Comparison of ENCODE assay signal across 25 cellular contexts in genomic region chr11:107505667-107506066, GRCh38.
"Had no signal": no experiment of that assay in that cellular context is flagged by ENCODE, and none has a peak within 500 bp of the region (broad histone marks: within the 10 kb centered on the region; RNA-seq: fewer than 3 reads in every experiment).

No MANE protein-coding gene starts in this region.

- ATAC-seq: gastrocnemius medialis, T-cell, upper lobe of right lung had no signal

- H3K27me3 Mint-ChIP-seq: activated naive CD8-positive, alpha-beta T cell treated with anti-CD3 and anti-CD28 coated beads, Interleukin-2, amount 10 ng/mL, durations not matched to agents 7 days and 5 days; naive B cell; progenitor cell of endocrine pancreas; T-cell had no signal

- H3K27ac ChIP-seq: coronary artery, dorsolateral prefrontal cortex, gastrocnemius medialis, left ventricle myocardium inferior, suprapubic skin, tibial artery, upper lobe of right lung had no signal

- H3K27ac Mint-ChIP-seq: activated naive CD8-positive, alpha-beta T cell treated with anti-CD3 and anti-CD28 coated beads, Interleukin-2, amount 10 ng/mL, durations not matched to agents 7 days and 5 days; progenitor cell of endocrine pancreas; T-cell had no signal

- DNase-seq: activated CD4-positive, alpha-beta T cell treated with anti-CD3 and anti-CD28 coated beads for 4 hours; activated CD4-positive, alpha-beta T cell treated with anti-CD3 and anti-CD28 coated beads, Interleukin-2, amount 50 U/mL, for 4 hours; activated effector memory CD4-positive, alpha-beta T cell treated with Interleukin-2 at 50 U/mL for 16 hours; activated naive CD4-positive, alpha-beta T cell treated with Interleukin-2 at 50 U/mL for 16 hours; activated naive CD8-positive, alpha-beta T cell treated with anti-CD3 and anti-CD28 coated beads, Interleukin-2, amount 10 ng/mL, durations not matched to agents 7 days and 5 days; activated T-cell treated with anti-CD3 and anti-CD28 coated beads for 4 hours; dorsolateral prefrontal cortex; effector memory CD4-positive, alpha-beta T cell; gastrocnemius medialis; glutamatergic neuron; islet precursor cell; left ventricle myocardium inferior; naive B cell; ovary; retina; stimulated activated CD4-positive, alpha-beta T cell treated with anti-CD3 and anti-CD28 coated beads, Interleukin-15, amount 100 ng/mL, for 24 hours; stimulated activated CD4-positive, alpha-beta T cell treated with anti-CD3 and anti-CD28 coated beads, Interleukin-2, amount 100 ng/mL, for 24 hours; stimulated activated naive CD4-positive, alpha-beta T cell; T-cell; tibial artery; upper lobe of right lung had no signal

- H3K4me1 Mint-ChIP-seq: activated naive CD8-positive, alpha-beta T cell treated with anti-CD3 and anti-CD28 coated beads, Interleukin-2, amount 10 ng/mL, durations not matched to agents 7 days and 5 days; naive B cell; T-cell had no signal

- H3K9me3 ChIP-seq: gastrocnemius medialis, suprapubic skin, tibial artery, upper lobe of right lung had no signal

- H3K36me3 ChIP-seq: ovary had no signal

- H3K4me3 ChIP-seq: coronary artery, dorsolateral prefrontal cortex, gastrocnemius medialis, left ventricle myocardium inferior, lung, ovary, suprapubic skin, tibial artery, upper lobe of right lung had no signal

- H3K27me3 ChIP-seq: dorsolateral prefrontal cortex, gastrocnemius medialis, ovary, suprapubic skin, tibial artery, upper lobe of right lung had no signal

- H3K4me1 ChIP-seq: left ventricle myocardium inferior, suprapubic skin, tibial artery, upper lobe of right lung had no signal

- H3K4me3 Mint-ChIP-seq: activated naive CD8-positive, alpha-beta T cell treated with anti-CD3 and anti-CD28 coated beads, Interleukin-2, amount 10 ng/mL, durations not matched to agents 7 days and 5 days; naive B cell; T-cell had no signal
